Comparison of ENCODE assay signal across 18 cellular contexts in genomic region chr10:103284170-103284569, GRCh38. TPM values are rescaled to one million over a fixed set of nuclear protein-coding genes. Genes with fewer than 3 reads are reported as not detected.
A peak's percentile ranks its signal among the peaks of the same experiment; 100 is the strongest.
DNase-seq lines count a peak whose midpoint lies in the region; ATAC-seq and TF ChIP-seq lines count a peak whose summit lies in the region.
"Had no signal": no experiment of that assay in that cellular context is flagged by ENCODE, and none has a peak within 500 bp of the region (broad histone marks: within the 10 kb centered on the region; RNA-seq: fewer than 3 reads in every experiment).

No MANE protein-coding gene starts in this region.

- intact Hi-C loops in left lung (cut with DNase I), result no loop called here
- intact Hi-C loops in activated T-helper 1 cell treated with anti-CD3 and anti-CD28 coated beads, Interleukin-12 subunit alpha, Interleukin-12 subunit beta, Interleukin-2, Interleukin-4 antibody, amounts not matched to agents 30 ng/mL and 10 ng/mL and 1 ng/mL, durations not matched to agents 14 hours and 24 hours and 36 hours (cut with micrococcal nuclease), result no loop called here

- DNase-seq in CD1c-positive myeloid dendritic cell (ENCODE audit: extremely low spot score) (peak; percentile 58), M059J (ENCODE audit: low read depth) (peak; percentile 68), WTC11 (ENCODE audit: low spot score) (no peak), left lung (no peak), HT-29 (ENCODE audit: low spot score) (no peak), NCI-H2196 treated with DMSO at 0.1 percent for 48 hours (lab: John Stamatoyannopoulos, UW; ENCODE audit: unreplicated experiment) (no peak)
- DNase-seq in activated T-helper 1 cell treated with anti-CD3 and anti-CD28 coated beads, Interleukin-12 subunit alpha, Interleukin-12 subunit beta, Interleukin-2, Interleukin-4 antibody, amounts not matched to agents 30 ng/mL and 10 ng/mL and 1 ng/mL, durations not matched to agents 14 hours and 24 hours and 36 hours (ENCODE audit: low spot score), result no peak
- DNase-seq: activated CD8-positive, alpha-beta T cell treated with anti-CD3 and anti-CD28 coated beads for 36 hours; activated effector memory CD4-positive, alpha-beta T cell treated with Interleukin-2 at 50 U/mL for 16 hours; body of pancreas; DMS79 treated with DMSO at 0.1 percent for 48 hours; NCI-H1417; NCI-H524; posterior cingulate gyrus had no signal

- no peak overlapping the region for H3K27ac Mint-ChIP-seq in WTC11
- H3K27ac Mint-ChIP-seq in activated T-helper 1 cell treated with anti-CD3 and anti-CD28 coated beads, Interleukin-12 subunit alpha, Interleukin-12 subunit beta, Interleukin-2, Interleukin-4 antibody, amounts not matched to agents 30 ng/mL and 10 ng/mL and 1 ng/mL, durations not matched to agents 14 hours and 24 hours and 36 hours, result no peak overlapping the region
- H3K27ac Mint-ChIP-seq: activated CD8-positive, alpha-beta T cell treated with anti-CD3 and anti-CD28 coated beads for 36 hours had no signal

- peaks cover 15 to 81% of the 10 kb centered on the region in 2 donors for H3K27me3 ChIP-seq in left lung

- TF ChIP-seq CTCF in WTC11 (IDR thresholded peaks at IDR 0.05) (no peak), left lung (IDR thresholded peaks at IDR 0.05) (no peak)

- no peaks in the 10 kb centered on the region for H3K36me3 ChIP-seq in left lung
- H3K36me3 ChIP-seq: BLaER1 treated with 17β-estradiol and CSF1 and Interleukin-3, amounts not matched to agents 10 nM and 100 nM had no signal

- H3K4me3 Mint-ChIP-seq in WTC11, result no peak overlapping the region
- no peak overlapping the region for H3K4me3 Mint-ChIP-seq in activated T-helper 1 cell treated with anti-CD3 and anti-CD28 coated beads, Interleukin-12 subunit alpha, Interleukin-12 subunit beta, Interleukin-2, Interleukin-4 antibody, amounts not matched to agents 30 ng/mL and 10 ng/mL and 1 ng/mL, durations not matched to agents 14 hours and 24 hours and 36 hours
- H3K4me3 Mint-ChIP-seq: activated CD8-positive, alpha-beta T cell treated with anti-CD3 and anti-CD28 coated beads for 36 hours had no signal

- H3K36me3 Mint-ChIP-seq in WTC11, result no peaks in the 10 kb centered on the region
- H3K36me3 Mint-ChIP-seq in activated T-helper 1 cell treated with anti-CD3 and anti-CD28 coated beads, Interleukin-12 subunit alpha, Interleukin-12 subunit beta, Interleukin-2, Interleukin-4 antibody, amounts not matched to agents 30 ng/mL and 10 ng/mL and 1 ng/mL, durations not matched to agents 14 hours and 24 hours and 36 hours (ENCODE audit: low read depth), result no peaks in the 10 kb centered on the region

- CTCF ChIA-PET in WTC11 (lab: Charles Lee), result no interaction called here

- no peaks in the 10 kb centered on the region for H3K9me3 ChIP-seq in left lung
- H3K9me3 ChIP-seq: BLaER1 treated with 17β-estradiol and CSF1 and Interleukin-3, amounts not matched to agents 10 nM and 100 nM; body of pancreas had no signal

- H3K27ac ChIP-seq in left lung, result no peak overlapping the region
- H3K27ac ChIP-seq: BLaER1 treated with 17β-estradiol and CSF1 and Interleukin-3, amounts not matched to agents 10 nM and 100 nM; body of pancreas had no signal

- peaks cover 25% of the 10 kb centered on the region for H3K4me1 Mint-ChIP-seq in WTC11
- H3K4me1 Mint-ChIP-seq in activated T-helper 1 cell treated with anti-CD3 and anti-CD28 coated beads, Interleukin-12 subunit alpha, Interleukin-12 subunit beta, Interleukin-2, Interleukin-4 antibody, amounts not matched to agents 30 ng/mL and 10 ng/mL and 1 ng/mL, durations not matched to agents 14 hours and 24 hours and 36 hours (ENCODE audit: low read depth), result no peaks in the 10 kb centered on the region

- POLR2A ChIA-PET in WTC11 (lab: Charles Lee), result no interaction called here

- H3K4me3 ChIP-seq in left lung, result no peak overlapping the region
- H3K4me3 ChIP-seq: BLaER1 treated with 17β-estradiol and CSF1 and Interleukin-3, amounts not matched to agents 10 nM and 100 nM; body of pancreas; GM12878 had no signal

- ATAC-seq in WTC11 (no peak), left lung (peak; percentile 46), GM21737 (IDR thresholded peaks at IDR 0.05; ENCODE audit: unreplicated experiment) (no peak)
- ATAC-seq: activated CD8-positive, alpha-beta T cell treated with anti-CD3 and anti-CD28 coated beads for 36 hours; body of pancreas; GM12878; Right ventricle myocardium inferior had no signal

- H3K27me3 Mint-ChIP-seq in WTC11 (ENCODE audit: low read depth), result peaks cover 22% of the 10 kb centered on the region
- peaks cover 45% of the 10 kb centered on the region for H3K27me3 Mint-ChIP-seq in activated T-helper 1 cell treated with anti-CD3 and anti-CD28 coated beads, Interleukin-12 subunit alpha, Interleukin-12 subunit beta, Interleukin-2, Interleukin-4 antibody, amounts not matched to agents 30 ng/mL and 10 ng/mL and 1 ng/mL, durations not matched to agents 14 hours and 24 hours and 36 hours (ENCODE audit: insufficient read depth)

- no peaks in the 10 kb centered on the region for H3K4me1 ChIP-seq in left lung
- H3K4me1 ChIP-seq: body of pancreas had no signal

- H3K9me3 Mint-ChIP-seq in WTC11, result no peaks in the 10 kb centered on the region
- no peaks in the 10 kb centered on the region for H3K9me3 Mint-ChIP-seq in activated T-helper 1 cell treated with anti-CD3 and anti-CD28 coated beads, Interleukin-12 subunit alpha, Interleukin-12 subunit beta, Interleukin-2, Interleukin-4 antibody, amounts not matched to agents 30 ng/mL and 10 ng/mL and 1 ng/mL, durations not matched to agents 14 hours and 24 hours and 36 hours
- H3K9me3 Mint-ChIP-seq: activated CD8-positive, alpha-beta T cell treated with anti-CD3 and anti-CD28 coated beads for 36 hours had no signal

TF ChIP-seq in WTC11, 78 proteins besides CTCF, POLR2A, EP300 and RAD21:
- TF ChIP-seq AFF4 (CRISPR knock-in tag; IDR thresholded peaks at IDR 0.05; ENCODE audit: borderline replicate concordance) (no peak), FOXJ3 (CRISPR knock-in tag; IDR thresholded peaks at IDR 0.05; ENCODE audit: borderline replicate concordance) (no peak), ZNF121 (CRISPR knock-in tag; IDR thresholded peaks at IDR 0.05) (peak; percentile 31; the same call in 1 of the 2 replicates), SP1 (CRISPR knock-in tag; conservative IDR thresholded peaks at IDR 0.05) (no peak)

RNA-seq across cellular contexts. Expression of gene INA, which starts 7.2 kb away (rescaled TPM):
- not detected in 2 replicates for total RNA-seq in M059J (2014; rRNA removed; shearing (Covaris generic))
- total RNA-seq in WTC11 (2021) (16.6 to 20.3 TPM (median 17.3 TPM) in 3 replicates), left lung (under 1 TPM; 0.08 to 0.26 TPM)
- total RNA-seq in activated T-helper 1 cell treated with anti-CD3 and anti-CD28 coated beads, Interleukin-12 subunit alpha, Interleukin-12 subunit beta, Interleukin-2, Interleukin-4 antibody, amounts not matched to agents 30 ng/mL and 10 ng/mL and 1 ng/mL, durations not matched to agents 14 hours and 24 hours and 36 hours, result 1.5 TPM in 2 replicates
- total RNA-seq in HT-29 (2014; rRNA removed; shearing (Covaris generic)), result not detected in 2 replicates
- total RNA-seq: GM12878, Right ventricle myocardium inferior had no signal

RNA-seq across cellular contexts. Expression of gene RPEL1, which starts 38.5 kb away (rescaled TPM):
- total RNA-seq in M059J (2014; rRNA removed; shearing (Covaris generic)), result 0.12 TPM in 1 of 2 replicates, not detected in the other
- total RNA-seq in WTC11 (2021) (0.09 TPM in 1 of 3 replicates, not detected in the others), left lung (under 1 TPM; 0.12 to 0.13 TPM)
- not detected in 2 replicates for total RNA-seq in activated T-helper 1 cell treated with anti-CD3 and anti-CD28 coated beads, Interleukin-12 subunit alpha, Interleukin-12 subunit beta, Interleukin-2, Interleukin-4 antibody, amounts not matched to agents 30 ng/mL and 10 ng/mL and 1 ng/mL, durations not matched to agents 14 hours and 24 hours and 36 hours
- total RNA-seq in HT-29 (2014; rRNA removed; shearing (Covaris generic)), result 0.05 and 0.10 TPM in 2 replicates
- total RNA-seq: activated CD8-positive, alpha-beta T cell treated with anti-CD3 and anti-CD28 coated beads for 36 hours; body of pancreas; GM12878; Right ventricle myocardium inferior had no signal

Comparison
In these comparisons a context has a peak if more than half of its experiments do, and no peak if none do; other contexts are left out.
1. DNase-seq: peak in CD1c-positive myeloid dendritic cell (single experiment) and M059J (single experiment); none in WTC11 (single experiment), left lung (0 of 2), activated T-helper 1 cell treated with anti-CD3 and anti-CD28 coated beads, Interleukin-12 subunit alpha, Interleukin-12 subunit beta, Interleukin-2, Interleukin-4 antibody, amounts not matched to agents 30 ng/mL and 10 ng/mL and 1 ng/mL, durations not matched to agents 14 hours and 24 hours and 36 hours (single experiment), HT-29 (single experiment) and NCI-H2196 treated with DMSO at 0.1 percent for 48 hours (single experiment).